In the genomic region with DNA sequence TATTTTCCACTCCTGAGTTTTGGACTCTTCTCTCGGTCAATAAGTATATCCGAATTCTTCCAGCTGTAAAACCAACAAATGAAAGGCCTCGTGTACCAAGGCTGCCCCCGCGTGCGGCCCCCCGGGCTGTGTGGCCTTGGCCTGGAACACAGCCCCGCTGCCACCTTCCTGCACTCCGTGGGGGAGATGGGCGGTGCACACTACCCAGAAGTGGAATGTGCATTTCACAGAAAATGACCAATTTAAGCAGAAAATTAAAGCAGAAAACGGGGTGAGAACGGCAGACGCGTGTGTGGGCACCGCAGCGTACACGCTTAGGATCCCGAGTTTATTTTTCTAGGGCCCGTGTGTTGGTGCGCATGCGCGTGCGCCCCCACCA, we compare ENCODE assay signal across 10 cellular contexts. TPM values are rescaled to one million over a fixed set of nuclear protein-coding genes. Genes with fewer than 3 reads are reported as not detected.
DNase-seq lines count a peak whose midpoint lies in the region; ATAC-seq and TF ChIP-seq lines count a peak whose summit lies in the region.
"Had no signal": no experiment of that assay in that cellular context is flagged by ENCODE, and none has a peak within 500 bp of the region (broad histone marks: within the 10 kb centered on the region; RNA-seq: fewer than 3 reads in every experiment).

No MANE protein-coding gene starts in this region.

- ATAC-seq in psoas muscle (no peak), GM18868 (IDR thresholded peaks at IDR 0.05; ENCODE audit: unreplicated experiment) (no peak), sciatic nerve (no peak)

- peaks cover 6% of the 10 kb centered on the region for H3K27me3 Mint-ChIP-seq in glutamatergic neuron (ENCODE audit: unreplicated experiment)

- H3K36me3 ChIP-seq in BLaER1 (no peaks in the 10 kb centered on the region), Peyer's patch (no peaks in the 10 kb centered on the region), psoas muscle (ENCODE audit: insufficient read depth in 1 of 2, low read depth in 1 of 2) (no peaks in the 10 kb centered on the region)

- DNase-seq in Peyer's patch (no peak), glutamatergic neuron (no peak), psoas muscle (no peak), RWPE1 (ENCODE audit: low spot score) (no peak), sciatic nerve (ENCODE audit: low spot score) (no peak)
- DNase-seq in activated CD8-positive, alpha-beta memory T cell treated with anti-CD3 and anti-CD28 coated beads, Interleukin-2, amount 50 U/mL, for 4 hours: no peak
- DNase-seq: activated CD4-positive, alpha-beta T cell treated with anti-CD3 and anti-CD28 coated beads, Interleukin-2, amount 10 ng/mL, durations not matched to agents 7 days and 5 days; SK-N-SH had no signal

- peak overlapping the region; percentile 82 for H3K4me3 Mint-ChIP-seq in glutamatergic neuron (ENCODE audit: unreplicated experiment)
- H3K4me3 Mint-ChIP-seq: activated CD4-positive, alpha-beta T cell treated with anti-CD3 and anti-CD28 coated beads, Interleukin-2, amount 10 ng/mL, durations not matched to agents 7 days and 5 days had no signal

- no peak overlapping the region for H3K9ac ChIP-seq in BLaER1
- H3K9ac ChIP-seq: SK-N-SH had no signal

- intact Hi-C loops in psoas muscle (cut with DNase I) (loop anchor here in 1 of 2 donors (10.0 kb wide), 1 partner anchor 85 kb away; no protein-coding TSS in a partner anchor), sciatic nerve (cut with DNase I) (no loop called here)

- POLR2A ChIA-PET in RWPE1 (lab: Yijun Ruan, JAX; ENCODE audit: low non-redundant PET): no interaction called here

- peaks cover 5% of the 10 kb centered on the region for H3K9me3 ChIP-seq in BLaER1
- no peaks in the 10 kb centered on the region for H3K9me3 ChIP-seq in Peyer's patch
- no peaks in the 10 kb centered on the region for H3K9me3 ChIP-seq in psoas muscle
- H3K9me3 ChIP-seq: SK-N-SH had no signal

- H3K27me3 ChIP-seq in BLaER1 (no peaks in the 10 kb centered on the region), Peyer's patch (no peaks in the 10 kb centered on the region), psoas muscle (ENCODE audit: insufficient read depth in 3 of 3, low read length in 2 of 3) (peaks cover 0 to 37% (median 2%) of the 10 kb centered on the region in 3 donors)

- no peaks in the 10 kb centered on the region for H4K20me1 ChIP-seq in BLaER1

- H3K4me3 ChIP-seq in BLaER1: no peak overlapping the region
- H3K4me3 ChIP-seq in Peyer's patch: peak overlapping the region in 2 of 4 donors; percentile 27 to 45
- H3K4me3 ChIP-seq in psoas muscle: peak overlapping the region; percentile 61

- CTCF ChIA-PET in RWPE1 (lab: Yijun Ruan, JAX): no interaction called here

- no peaks in the 10 kb centered on the region for H3K36me3 Mint-ChIP-seq in glutamatergic neuron (ENCODE audit: unreplicated experiment)

- H3K27ac ChIP-seq in BLaER1: no peak overlapping the region
- H3K27ac ChIP-seq in Peyer's patch: peak overlapping the region in 3 of 4 donors; percentile 62 to 85 (median 82)
- H3K27ac ChIP-seq in psoas muscle: peak overlapping the region; percentile 55
- no peak overlapping the region for H3K27ac ChIP-seq in RWPE1

- H3K4me1 ChIP-seq in BLaER1 (peaks cover 31% of the 10 kb centered on the region), Peyer's patch (peaks cover 0 to 5% (median 0%) of the 10 kb centered on the region in 4 donors), psoas muscle (peaks cover 20% of the 10 kb centered on the region)

- WGBS in psoas muscle, 3 donors: 71 to 83% (median 73%) methylated on average over 23 of the region's 23 CpGs

- TF ChIP-seq CTCF in Peyer's patch (IDR thresholded peaks at IDR 0.05): no peak
- no peak for TF ChIP-seq CTCF in glutamatergic neuron (IDR thresholded peaks at IDR 0.05; ENCODE audit: partially characterized antibody, unreplicated experiment)
- no peak for TF ChIP-seq CTCF in psoas muscle (IDR thresholded peaks at IDR 0.05)
- TF ChIP-seq CTCF in RWPE1 (conservative IDR thresholded peaks at IDR 0.05; ENCODE audit: low read depth): no peak

- peaks cover 15% of the 10 kb centered on the region for H3K9me3 Mint-ChIP-seq in glutamatergic neuron (ENCODE audit: unreplicated experiment)
- H3K9me3 Mint-ChIP-seq: activated CD4-positive, alpha-beta T cell treated with anti-CD3 and anti-CD28 coated beads, Interleukin-2, amount 10 ng/mL, durations not matched to agents 7 days and 5 days had no signal

- peak overlapping the region; percentile 63 for H3K4me2 ChIP-seq in BLaER1
- H3K4me2 ChIP-seq: SK-N-SH had no signal

- peaks cover 17% of the 10 kb centered on the region for H3K4me1 Mint-ChIP-seq in glutamatergic neuron (ENCODE audit: low read depth, unreplicated experiment)

- no peak for TF ChIP-seq POLR2A in Peyer's patch (IDR thresholded peaks at IDR 0.05)

- peak overlapping the region; percentile 91 for H3K27ac Mint-ChIP-seq in glutamatergic neuron (ENCODE audit: unreplicated experiment)
- H3K27ac Mint-ChIP-seq: activated CD4-positive, alpha-beta T cell treated with anti-CD3 and anti-CD28 coated beads, Interleukin-2, amount 10 ng/mL, durations not matched to agents 7 days and 5 days had no signal

RNA-seq across cellular contexts. Expression of gene ZNF516, which starts 34.4 kb away (rescaled TPM):
- total RNA-seq in Peyer's patch: 10 to 100 TPM; 19.8 to 39.6 (median 25.7) TPM
- 192 TPM for total RNA-seq in glutamatergic neuron (ENCODE audit: unreplicated experiment)
- total RNA-seq in psoas muscle: 10 to 100 TPM in 3 of 4 donors, 1 to 10 TPM in 1; 9.6 to 20.6 (median 17.2) TPM
- polyA plus RNA-seq in psoas muscle: 1 to 10 TPM; 2.4 to 8.1 (median 2.7) TPM
- total RNA-seq in sciatic nerve: 53.5 TPM

Comparison
In these comparisons a context has a peak if more than half of its experiments do, and no peak if none do; other contexts are left out.
1. H3K27ac ChIP-seq: peak in Peyer's patch (3 of 4) and psoas muscle (single experiment); none in BLaER1 (single experiment) and RWPE1 (single experiment).